26 cellular contexts compared by ENCODE assay signal in genomic region chr10:33889371-33889770, GRCh38.
"Had no signal": no experiment of that assay in that cellular context is flagged by ENCODE, and none has a peak within 500 bp of the region (broad histone marks: within the 10 kb centered on the region; RNA-seq: fewer than 3 reads in every experiment).

No MANE protein-coding gene starts in this region.

- H3K27ac ChIP-seq: breast epithelium, skin epidermis, thoracic aorta, upper lobe of left lung had no signal

- DNase-seq: activated B cell treated with CpG ODN at 0.5 μM for 24 hours; activated CD4-positive, alpha-beta T cell treated with anti-CD3 and anti-CD28 coated beads for 36 hours; activated CD8-positive, alpha-beta memory T cell treated with anti-CD3 and anti-CD28 coated beads, Interleukin-2, amount 10 ng/mL, durations not matched to agents 7 days and 5 days; activated CD8-positive, alpha-beta T cell treated with anti-CD3 and anti-CD28 coated beads, Interleukin-2, amount 10 ng/mL, durations not matched to agents 7 days and 5 days; activated naive CD4-positive, alpha-beta T cell; activated T-cell treated with anti-CD3 and anti-CD28 coated beads for 4 hours; activated T-cell treated with anti-CD3 and anti-CD28 coated beads, Interleukin-2, amount 50 U/mL, for 72 hours; dermis blood vessel endothelial cell; effector CD4-positive, alpha-beta T cell; head of caudate nucleus; hippocampal formation; immature natural killer cell; naive B cell; stimulated activated CD4-positive, alpha-beta T cell treated with anti-CD3 and anti-CD28 coated beads, Interleukin-12 subunit alpha, Interleukin-12 subunit beta, amount 100 ng/mL, for 4 hours; stimulated activated CD4-positive, alpha-beta T cell treated with anti-CD3 and anti-CD28 coated beads, Interleukin-4, amount 100 ng/mL, for 1 hour; T-helper 1 cell; upper lobe of left lung had no signal

- H3K27me3 ChIP-seq: breast epithelium, upper lobe of left lung had no signal

- H3K4me1 ChIP-seq: breast epithelium, upper lobe of left lung had no signal

- H3K4me3 Mint-ChIP-seq: activated B cell treated with CpG ODN at 0.5 μM for 24 hours; activated CD4-positive, alpha-beta T cell treated with anti-CD3 and anti-CD28 coated beads for 36 hours; activated CD8-positive, alpha-beta memory T cell treated with anti-CD3 and anti-CD28 coated beads, Interleukin-2, amount 10 ng/mL, durations not matched to agents 7 days and 5 days; activated CD8-positive, alpha-beta T cell treated with anti-CD3 and anti-CD28 coated beads, Interleukin-2, amount 10 ng/mL, durations not matched to agents 7 days and 5 days; activated T-cell treated with anti-CD3 and anti-CD28 coated beads, Interleukin-2, amount 50 U/mL, for 72 hours; central memory CD8-positive, alpha-beta T cell; immature natural killer cell; mesothelial cell of epicardium; naive B cell; stimulated activated naive CD8-positive, alpha-beta T cell treated with anti-CD3 and anti-CD28 coated beads, Interleukin-15, Interleukin-2, amounts not matched to agents 100 ng/mL and 50 ng/mL, for 24 hours; T-helper 2 cell treated with Interferon-gamma antibody and Interleukin-4, amounts not matched to agents 5 μg/mL and 100 μg/mL, for 36 hours had no signal

- H3K9me3 ChIP-seq: breast epithelium, thoracic aorta, upper lobe of left lung had no signal

- H3K36me3 Mint-ChIP-seq: activated CD8-positive, alpha-beta memory T cell treated with anti-CD3 and anti-CD28 coated beads, Interleukin-2, amount 10 ng/mL, durations not matched to agents 7 days and 5 days; activated naive CD4-positive, alpha-beta T cell treated with anti-CD3 and anti-CD28 coated beads, Interleukin-2, amount 50 U/mL, for 72 hours; mesothelial cell of epicardium; naive B cell had no signal

- H3K36me3 ChIP-seq: breast epithelium, thoracic aorta, upper lobe of left lung had no signal

- ATAC-seq: activated CD4-positive, alpha-beta T cell treated with anti-CD3 and anti-CD28 coated beads for 36 hours; activated CD8-positive, alpha-beta memory T cell treated with anti-CD3 and anti-CD28 coated beads, Interleukin-2, amount 10 ng/mL, durations not matched to agents 7 days and 5 days; activated CD8-positive, alpha-beta T cell treated with anti-CD3 and anti-CD28 coated beads, Interleukin-2, amount 10 ng/mL, durations not matched to agents 7 days and 5 days; activated naive CD4-positive, alpha-beta T cell treated with anti-CD3 and anti-CD28 coated beads, Interleukin-2, amount 50 U/mL, for 72 hours; activated T-cell treated with anti-CD3 and anti-CD28 coated beads, Interleukin-2, amount 50 U/mL, for 72 hours; sciatic nerve had no signal

- H3K4me3 ChIP-seq: breast epithelium, skin epidermis, thoracic aorta, upper lobe of left lung had no signal

- H3K4me1 Mint-ChIP-seq: activated B cell treated with CpG ODN at 0.5 μM for 24 hours; activated CD4-positive, alpha-beta T cell treated with anti-CD3 and anti-CD28 coated beads for 36 hours; activated CD8-positive, alpha-beta memory T cell treated with anti-CD3 and anti-CD28 coated beads, Interleukin-2, amount 10 ng/mL, durations not matched to agents 7 days and 5 days; central memory CD8-positive, alpha-beta T cell; immature natural killer cell; naive B cell had no signal

- H3K9me3 Mint-ChIP-seq: immature natural killer cell; stimulated activated naive CD8-positive, alpha-beta T cell treated with anti-CD3 and anti-CD28 coated beads, Interleukin-15, Interleukin-2, amounts not matched to agents 100 ng/mL and 50 ng/mL, for 24 hours; T-helper 2 cell treated with Interferon-gamma antibody and Interleukin-4, amounts not matched to agents 5 μg/mL and 100 μg/mL, for 36 hours had no signal

- H3K27me3 Mint-ChIP-seq: activated B cell treated with CpG ODN at 0.5 μM for 24 hours; activated CD8-positive, alpha-beta memory T cell treated with anti-CD3 and anti-CD28 coated beads, Interleukin-2, amount 10 ng/mL, durations not matched to agents 7 days and 5 days; central memory CD8-positive, alpha-beta T cell; naive B cell had no signal

- H3K27ac Mint-ChIP-seq: activated B cell treated with CpG ODN at 0.5 μM for 24 hours; activated CD4-positive, alpha-beta T cell treated with anti-CD3 and anti-CD28 coated beads for 36 hours; activated CD8-positive, alpha-beta memory T cell treated with anti-CD3 and anti-CD28 coated beads, Interleukin-2, amount 10 ng/mL, durations not matched to agents 7 days and 5 days; activated CD8-positive, alpha-beta T cell treated with anti-CD3 and anti-CD28 coated beads, Interleukin-2, amount 10 ng/mL, durations not matched to agents 7 days and 5 days; activated naive CD4-positive, alpha-beta T cell treated with anti-CD3 and anti-CD28 coated beads, Interleukin-2, amount 50 U/mL, for 72 hours; activated T-cell treated with anti-CD3 and anti-CD28 coated beads, Interleukin-2, amount 50 U/mL, for 72 hours; immature natural killer cell; mesothelial cell of epicardium; naive B cell; stimulated activated naive CD8-positive, alpha-beta T cell treated with anti-CD3 and anti-CD28 coated beads, Interleukin-15, Interleukin-2, amounts not matched to agents 100 ng/mL and 50 ng/mL, for 24 hours; T-helper 2 cell treated with Interferon-gamma antibody and Interleukin-4, amounts not matched to agents 5 μg/mL and 100 μg/mL, for 36 hours had no signal
